9 cellular contexts compared by ENCODE assay signal in the genomic region with DNA sequence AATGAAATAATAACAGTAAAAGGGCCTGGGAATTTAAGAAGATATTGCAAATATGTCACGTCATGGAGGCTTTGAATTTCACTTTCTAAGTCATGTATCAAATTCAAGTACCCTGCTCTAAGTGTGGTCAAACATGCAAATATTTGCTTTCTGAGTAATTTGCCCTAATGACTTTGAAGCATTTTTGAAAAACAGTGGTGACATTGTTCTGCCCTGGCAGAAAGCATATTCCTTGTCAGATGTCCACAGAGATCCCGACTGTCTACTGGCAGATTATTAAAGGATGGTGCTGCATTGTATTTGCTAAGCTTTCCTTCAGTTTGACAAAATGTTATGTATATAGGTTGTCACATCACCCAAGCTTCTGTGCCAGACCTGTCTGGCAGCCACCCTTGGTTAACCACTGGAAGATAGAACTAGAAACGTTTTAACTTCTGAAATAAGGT.
DNase-seq lines count a peak whose midpoint lies in the region; ATAC-seq, FAIRE-seq and TF ChIP-seq lines count a peak whose summit lies in the region.
"Had no signal": no experiment of that assay in that cellular context is flagged by ENCODE, and none has a peak within 500 bp of the region (broad histone marks: within the 10 kb centered on the region; RNA-seq: fewer than 3 reads in every experiment).

No MANE protein-coding gene starts in this region.

- DNase-seq in Caki2 (ENCODE audit: low read depth) (peak; percentile 66), NCI-H526 treated with DMSO at 0.1 percent for 48 hours (lab: John Stamatoyannopoulos, UW) (peak; percentile 93), kidney epithelial cell (ENCODE audit: low read depth) (peak; percentile 48), NCI-H2107 (lab: John Stamatoyannopoulos, UW) (no peak), D721Med (ENCODE audit: insufficient read length, low spot score) (no peak), GM19238 (ENCODE audit: insufficient read length, low spot score) (no peak)
- no peak for DNase-seq in activated CD8-positive, alpha-beta memory T cell treated with anti-CD3 and anti-CD28 coated beads, Interleukin-2, amount 10 ng/mL, durations not matched to agents 7 days and 5 days

- CTCF ChIA-PET in activated CD8-positive, alpha-beta memory T cell treated with anti-CD3 and anti-CD28 coated beads, Interleukin-2, amount 10 ng/mL, durations not matched to agents 7 days and 5 days (lab: Charles Lee): no interaction called here

- H3K27me3 Mint-ChIP-seq in activated CD8-positive, alpha-beta memory T cell treated with anti-CD3 and anti-CD28 coated beads, Interleukin-2, amount 10 ng/mL, durations not matched to agents 7 days and 5 days: peaks cover 8% of the 10 kb centered on the region

- ATAC-seq in HG02610 (IDR thresholded peaks at IDR 0.05; ENCODE audit: unreplicated experiment): peak; percentile 55
- no peak for ATAC-seq in activated CD8-positive, alpha-beta memory T cell treated with anti-CD3 and anti-CD28 coated beads, Interleukin-2, amount 10 ng/mL, durations not matched to agents 7 days and 5 days

- no peaks in the 10 kb centered on the region for H3K27me3 ChIP-seq in kidney epithelial cell (ENCODE audit: control insufficient read depth, insufficient read depth, low read length)

- in situ Hi-C loops in Caki2 (cut with HindIII; ENCODE audit: low pct_unique_long_range_greater_than_20kb, low sequenced_read_pairs): no loop called here

- no peaks in the 10 kb centered on the region for H3K9me3 Mint-ChIP-seq in activated CD8-positive, alpha-beta memory T cell treated with anti-CD3 and anti-CD28 coated beads, Interleukin-2, amount 10 ng/mL, durations not matched to agents 7 days and 5 days (ENCODE audit: low read depth)

- no peaks in the 10 kb centered on the region for H3K36me3 Mint-ChIP-seq in activated CD8-positive, alpha-beta memory T cell treated with anti-CD3 and anti-CD28 coated beads, Interleukin-2, amount 10 ng/mL, durations not matched to agents 7 days and 5 days

- H3K4me3 ChIP-seq in kidney epithelial cell (ENCODE audit: low read depth, low read length): no peak overlapping the region

- no peak overlapping the region for H3K27ac Mint-ChIP-seq in activated CD8-positive, alpha-beta memory T cell treated with anti-CD3 and anti-CD28 coated beads, Interleukin-2, amount 10 ng/mL, durations not matched to agents 7 days and 5 days

- FAIRE-seq in D721Med (lab: Jason Lieb, UNC): no peak
- FAIRE-seq: keratinocyte had no signal

- TF ChIP-seq CTCF in kidney epithelial cell (IDR thresholded peaks at IDR 0.05; ENCODE audit: insufficient read depth, low read length, poor library complexity, severe bottlenecking) (no peak), D721Med (IDR thresholded peaks at IDR 0.05; ENCODE audit: insufficient read depth, missing control alignments) (no peak)

- H3K36me3 ChIP-seq in kidney epithelial cell (ENCODE audit: control insufficient read depth, insufficient read depth, low read length): no peaks in the 10 kb centered on the region

- peaks cover 13% of the 10 kb centered on the region for H3K4me1 Mint-ChIP-seq in activated CD8-positive, alpha-beta memory T cell treated with anti-CD3 and anti-CD28 coated beads, Interleukin-2, amount 10 ng/mL, durations not matched to agents 7 days and 5 days

- no peak overlapping the region for H3K4me3 Mint-ChIP-seq in activated CD8-positive, alpha-beta memory T cell treated with anti-CD3 and anti-CD28 coated beads, Interleukin-2, amount 10 ng/mL, durations not matched to agents 7 days and 5 days

Comparison
In these comparisons a context has a peak if more than half of its experiments do, and no peak if none do; other contexts are left out.
1. DNase-seq: peak in Caki2 (single experiment), NCI-H526 treated with DMSO at 0.1 percent for 48 hours (single experiment) and kidney epithelial cell (single experiment); none in NCI-H2107 (single experiment), D721Med (single experiment), GM19238 (single experiment) and activated CD8-positive, alpha-beta memory T cell treated with anti-CD3 and anti-CD28 coated beads, Interleukin-2, amount 10 ng/mL, durations not matched to agents 7 days and 5 days (single experiment).